Comparison of ENCODE assay signal across 8 cellular contexts in the genomic region with DNA sequence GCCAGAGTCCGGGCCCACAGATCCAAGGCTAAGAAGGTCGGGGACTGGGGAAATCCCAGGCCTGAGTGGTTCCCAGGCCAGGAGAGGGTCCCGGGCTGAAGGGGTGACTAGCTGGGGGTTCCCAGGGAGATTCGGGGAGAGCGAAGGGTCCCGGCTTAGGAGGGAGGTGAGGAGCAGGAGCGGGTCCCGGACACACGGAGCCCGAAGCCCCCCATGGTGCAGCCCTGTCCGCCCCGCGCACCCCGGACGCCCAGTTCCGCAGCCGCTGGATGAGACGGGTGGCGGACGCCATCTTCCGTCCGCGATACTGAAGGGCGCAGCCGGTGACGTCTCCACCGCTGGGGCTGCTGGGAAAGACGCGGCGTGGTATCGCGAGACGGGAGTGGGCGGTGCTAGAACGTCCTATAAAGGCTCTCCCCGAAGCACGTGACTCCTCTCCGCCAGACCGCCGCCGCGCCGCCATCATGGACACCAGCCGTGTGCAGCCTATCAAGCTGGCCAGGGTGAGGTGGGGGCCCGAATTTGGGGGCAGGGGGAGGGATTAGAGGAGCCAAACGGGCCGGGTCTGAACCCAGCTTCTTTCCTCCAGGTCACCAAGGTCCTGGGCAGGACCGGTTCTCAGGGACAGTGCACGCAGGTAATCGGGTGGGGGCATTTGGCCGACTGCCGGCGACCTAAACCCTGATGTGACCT. TPM values are rescaled to one million over a fixed set of nuclear protein-coding genes. Genes with fewer than 3 reads are reported as not detected.
A peak's percentile ranks its signal among the peaks of the same experiment; 100 is the strongest.
DNase-seq lines count a peak whose midpoint lies in the region; ATAC-seq, FAIRE-seq and TF ChIP-seq lines count a peak whose summit lies in the region.

A gene (minus strand): TSS at position 309 of the 693 bp plus-strand sequence. CDS start 17 bp downstream, at position 292.
A gene (plus strand): TSS at position 430 of the 693 bp plus-strand sequence. CDS start 35 bp downstream, at position 465.

- no peaks in the 10 kb centered on the region for H3K27me3 Mint-ChIP-seq in activated CD4-positive, alpha-beta T cell treated with anti-CD3 and anti-CD28 coated beads for 36 hours
- no peaks in the 10 kb centered on the region for H3K27me3 Mint-ChIP-seq in chondrocyte (ENCODE audit: low read depth)

- DNase-seq in BJ (ENCODE audit: low read depth) (peak; percentile 59), GM19239 (ENCODE audit: insufficient read length, low spot score) (peak; percentile 90), NCI-H524 (lab: John Stamatoyannopoulos, UW) (peak; percentile 92 to 96), chondrocyte (ENCODE audit: low spot score) (peak; percentile 96), kidney glomerular epithelial cell (lab: John Stamatoyannopoulos, UW) (peak; percentile 94)
- DNase-seq in activated CD4-positive, alpha-beta T cell treated with anti-CD3 and anti-CD28 coated beads for 36 hours = peak; percentile 99
- peak; percentile 95 to 97 for DNase-seq in stimulated activated CD4-positive, alpha-beta T cell treated with anti-CD3 and anti-CD28 coated beads, Interleukin-15, amount 100 ng/mL, for 48 hours (ENCODE audit: low read depth in 2 of 2)

- no peaks in the 10 kb centered on the region for H3K27me3 ChIP-seq in BJ (ENCODE audit: control insufficient read depth, insufficient read depth, low read length)

- CTCF ChIA-PET in BJ (lab: Yijun Ruan, JAX) = interaction anchor here (0.8 to 1.5 kb wide), 3 partner anchors 11 to 14 kb away, joined by 3 to 4 read pairs (median 3); no protein-coding TSS in a partner anchor
- CTCF ChIA-PET in activated CD4-positive, alpha-beta T cell treated with anti-CD3 and anti-CD28 coated beads for 36 hours (lab: Charles Lee) = interaction anchor here (0.6 to 4.0 kb wide), 4 partner anchors 11 to 1958 kb away, joined by 3 to 20 read pairs (median 9); a partner anchor contains a TSS

- FAIRE-seq in GM19239 (lab: Jason Lieb, UNC) = peak; percentile 92

- POLR2A ChIA-PET in BJ (lab: Charles Lee) = interaction anchor here (0.5 kb wide), 1 partner anchor 116 kb away, joined by 18 read pairs; no protein-coding TSS in a partner anchor
- POLR2A ChIA-PET in activated CD4-positive, alpha-beta T cell treated with anti-CD3 and anti-CD28 coated beads for 36 hours (lab: Charles Lee) = no interaction called here

- intact Hi-C loops in activated CD4-positive, alpha-beta T cell treated with anti-CD3 and anti-CD28 coated beads for 36 hours (cut with DNase I, micrococcal nuclease) = loop anchor here (1.0 to 5.0 kb wide), 12 partner anchors 13 to 379 kb away; a partner anchor contains a TSS

- peaks cover 9% of the 10 kb centered on the region for H3K36me3 ChIP-seq in BJ (ENCODE audit: control insufficient read depth, insufficient read depth, low read length)

- H3K36me3 Mint-ChIP-seq in activated CD4-positive, alpha-beta T cell treated with anti-CD3 and anti-CD28 coated beads for 36 hours (ENCODE audit: low read depth) = peaks cover 35% of the 10 kb centered on the region
- peaks cover 11% of the 10 kb centered on the region for H3K36me3 Mint-ChIP-seq in chondrocyte (ENCODE audit: low read depth)

- TF ChIP-seq CTCF in BJ (IDR thresholded peaks at IDR 0.05; ENCODE audit: insufficient read depth, low read depth, low read length) (peak; percentile 32; the same call in 1 of the 2 replicates), chondrocyte (IDR thresholded peaks at IDR 0.05) (peak; percentile 50)

- peak within 1 kb of the TSS; percentile 97 for H3K4me3 Mint-ChIP-seq in activated CD4-positive, alpha-beta T cell treated with anti-CD3 and anti-CD28 coated beads for 36 hours
- H3K4me3 Mint-ChIP-seq in chondrocyte (ENCODE audit: unreplicated experiment) = peak within 1 kb of the TSS; percentile 99

- no peaks in the 10 kb centered on the region for H3K9me3 Mint-ChIP-seq in activated CD4-positive, alpha-beta T cell treated with anti-CD3 and anti-CD28 coated beads for 36 hours (ENCODE audit: low read depth)
- H3K9me3 Mint-ChIP-seq in chondrocyte (ENCODE audit: low read depth) = no peaks in the 10 kb centered on the region

- H3K4me1 Mint-ChIP-seq in activated CD4-positive, alpha-beta T cell treated with anti-CD3 and anti-CD28 coated beads for 36 hours = peaks cover 22% of the 10 kb centered on the region
- H3K4me1 Mint-ChIP-seq in chondrocyte (ENCODE audit: low read depth) = peaks cover 28% of the 10 kb centered on the region

- H3K27ac Mint-ChIP-seq in activated CD4-positive, alpha-beta T cell treated with anti-CD3 and anti-CD28 coated beads for 36 hours = peak within 1 kb of the TSS; percentile 97
- H3K27ac Mint-ChIP-seq in chondrocyte (ENCODE audit: unreplicated experiment) = peak within 1 kb of the TSS; percentile 98

- ATAC-seq in HG03442 (IDR thresholded peaks at IDR 0.05; ENCODE audit: unreplicated experiment) = peak; percentile 90
- ATAC-seq in activated CD4-positive, alpha-beta T cell treated with anti-CD3 and anti-CD28 coated beads for 36 hours = peak; percentile 94

- H3K4me3 ChIP-seq in BJ (ENCODE audit: low read depth, low read length) = peak within 1 kb of the TSS; percentile 62

RNA-seq across cellular contexts. Expression of the first gene that starts in this region (rescaled TPM):
- 40.5 and 48.3 TPM in 2 replicates for polyA plus RNA-seq in BJ (2011; rRNA removed)
- 53.5 and 85.5 TPM in 2 replicates for polyA minus RNA-seq in BJ (2011; rRNA and poly(A)+ RNA removed)
- 100 to 1,000 TPM in 1 of 2 experiments, 10 to 100 TPM in 1; 90.9 to 112 TPM for total RNA-seq in activated CD4-positive, alpha-beta T cell treated with anti-CD3 and anti-CD28 coated beads for 36 hours
- total RNA-seq in chondrocyte = 25.0 to 34.1 TPM (median 26.6 TPM) in 3 replicates

RNA-seq across cellular contexts. Expression of the second gene that starts in this region (rescaled TPM):
- 371 and 525 TPM in 2 replicates for polyA plus RNA-seq in BJ (2011; rRNA removed)
- 349 and 391 TPM in 2 replicates for polyA minus RNA-seq in BJ (2011; rRNA and poly(A)+ RNA removed)
- total RNA-seq in activated CD4-positive, alpha-beta T cell treated with anti-CD3 and anti-CD28 coated beads for 36 hours = 1,000 to 10,000 TPM; 1,994 to 2,316 TPM
- 1,057 to 1,248 TPM (median 1,100 TPM) in 3 replicates for total RNA-seq in chondrocyte

Comparison
In these comparisons a context has a peak if more than half of its experiments do, and no peak if none do; other contexts are left out.
1. Peak in every context shown above with its lines: DNase-seq, ATAC-seq and H3K4me3 ChIP-seq.